1 cellular context compared by ENCODE assay signal in the genomic region with DNA sequence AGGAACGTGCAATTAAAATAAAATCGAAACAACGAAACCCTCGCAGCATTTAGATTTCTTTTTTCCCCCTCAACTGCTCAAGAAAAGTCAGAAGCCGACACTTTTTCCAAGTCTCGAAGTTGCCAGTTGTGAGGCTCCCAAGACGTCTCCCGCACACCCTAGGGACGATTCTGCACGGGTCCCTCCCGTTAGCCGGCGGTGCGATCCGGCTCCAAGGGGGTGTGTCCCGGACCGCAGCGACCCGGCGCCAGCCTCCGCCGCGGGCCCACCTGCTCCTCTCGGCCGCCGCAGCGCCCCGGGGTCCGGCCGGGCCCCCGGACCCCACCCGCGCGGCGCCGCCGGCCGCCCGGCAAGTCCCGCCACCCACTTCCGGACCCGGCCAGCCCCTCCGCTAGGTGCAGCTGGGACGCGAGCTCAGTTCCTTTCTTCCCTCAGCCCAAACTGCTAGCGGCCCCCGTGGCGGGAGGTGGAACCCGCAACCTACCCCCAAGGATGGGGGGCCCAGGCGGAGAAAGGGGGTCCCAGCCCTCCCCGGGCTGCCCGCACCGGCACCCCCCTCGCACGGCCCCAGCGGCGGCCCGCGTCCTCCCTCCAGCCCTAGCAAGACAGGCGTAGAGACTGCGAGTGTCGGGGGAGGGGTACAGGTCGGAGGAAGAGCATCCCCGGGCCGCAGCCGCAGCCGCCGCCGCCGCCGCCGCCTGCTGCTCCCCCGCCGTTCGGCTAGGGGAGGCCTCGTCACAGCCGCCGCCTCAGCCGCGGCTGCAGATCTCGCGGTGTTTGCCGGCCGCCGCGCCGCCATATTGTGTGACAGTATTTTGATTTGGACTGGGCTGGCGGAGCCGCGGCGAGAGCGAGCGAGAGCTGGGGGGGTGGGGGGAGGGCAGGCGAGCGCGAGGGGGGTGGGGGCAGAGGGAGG.
A peak's percentile ranks its signal among the peaks of the same experiment; 100 is the strongest.
TF ChIP-seq lines count a peak whose summit lies in the region.

No MANE protein-coding gene starts in this region.

TF ChIP-seq in K562, 482 proteins besides CTCF, POLR2A, EP300 and RAD21 (continued from another document and continues in another):
- TF ChIP-seq ZNF143 (CRISPR knock-in tag; IDR thresholded peaks at IDR 0.05) (no peak), KDM1A (IDR thresholded peaks at IDR 0.05) (peak; percentile 36 to 45; a peak in 1 of 4 replicates), NBN (IDR thresholded peaks at IDR 0.05; ENCODE audit: low read depth) (peak; percentile 83), SMAD3 (CRISPR knock-in tag; conservative IDR thresholded peaks at IDR 0.05) (peak; percentile 87), EP400 (IDR thresholded peaks at IDR 0.05) (peak; percentile 58; the same call in 1 of the 2 replicates), GABPA (tag; conservative IDR thresholded peaks at IDR 0.05; ENCODE audit: low read depth) (peak; percentile 86), NRF1 (conservative IDR thresholded peaks at IDR 0.05 in 1 of 2, IDR thresholded peaks at IDR 0.05 in 1 of 2) (peak; percentile 69 to 70), POLR3G (IDR thresholded peaks at IDR 0.05; ENCODE audit: extremely low read depth, insufficient read length, insufficient replicate concordance) (no peak), CHCHD3 (CRISPR knock-in tag; IDR thresholded peaks at IDR 0.05) (no peak), MTA2 (IDR thresholded peaks at IDR 0.05; ENCODE audit: low read depth) (no peak), TAF1 (IDR thresholded peaks at IDR 0.05; ENCODE audit: control insufficient read depth, extremely low read depth, insufficient read depth, low read length, severe bottlenecking) (peak; percentile 89), ZNF561 (CRISPR knock-in tag; conservative IDR thresholded peaks at IDR 0.05) (no peak), ZNF644 (tag; IDR thresholded peaks at IDR 0.05; ENCODE audit: low read depth) (no peak; the same call in 1 of the 2 replicates), ZNF133 (CRISPR knock-in tag; IDR thresholded peaks at IDR 0.05) (0 out of 2 replicates have a peak, but pooled peaks have one; percentile 74), RB1 (IDR thresholded peaks at IDR 0.05; ENCODE audit: low read depth) (peak; percentile 89), HSF4 (CRISPR knock-in tag; IDR thresholded peaks at IDR 0.05; ENCODE audit: borderline replicate concordance) (no peak), MCM2 (IDR thresholded peaks at IDR 0.05; ENCODE audit: low read depth) (no peak), ZKSCAN8 (CRISPR knock-in tag; IDR thresholded peaks at IDR 0.05) (no peak), EGR1 (conservative IDR thresholded peaks at IDR 0.05) (peak; percentile 33; the same call in 1 of the 2 replicates), ARNT (IDR thresholded peaks at IDR 0.05) (no peak), HMG20B (CRISPR knock-in tag; IDR thresholded peaks at IDR 0.05) (no peak), ZNF77 (CRISPR knock-in tag; IDR thresholded peaks at IDR 0.05) (no peak), CREB1 (IDR thresholded peaks at IDR 0.05) (peak; percentile 57; the same call in 1 of the 2 replicates), CREB1 (CRISPR knock-in tag; IDR thresholded peaks at IDR 0.05) (no peak), PRMT5 (CRISPR knock-in tag; IDR thresholded peaks at IDR 0.05) (no peak), ZNF175 (CRISPR knock-in tag; IDR thresholded peaks at IDR 0.05; ENCODE audit: low read depth) (no peak), SREBF2 (CRISPR knock-in tag; IDR thresholded peaks at IDR 0.05) (no peak), U2AF2 (optimal IDR thresholded peaks at IDR 0.05; ENCODE audit: low read depth, low read length) (no peak), DPF2 (IDR thresholded peaks at IDR 0.05) (no peak; the same call in 1 of the 2 replicates), TCFL5 (CRISPR knock-in tag; conservative IDR thresholded peaks at IDR 0.05) (no peak), ZNF23 (CRISPR knock-in tag; IDR thresholded peaks at IDR 0.05) (no peak), JUND (IDR thresholded peaks at IDR 0.05; ENCODE audit: borderline replicate concordance, low read depth, low read length) (peak; percentile 39; the same call in 1 of the 2 replicates), JUND (tag; IDR thresholded peaks at IDR 0.05; ENCODE audit: borderline replicate concordance, low read depth, low read length) (no peak), KLF1 (tag; IDR thresholded peaks at IDR 0.05) (peak; percentile 59; the same call in 1 of the 2 replicates), ZNF778 (CRISPR knock-in tag; IDR thresholded peaks at IDR 0.05) (no peak), ZEB2 (IDR thresholded peaks at IDR 0.05) (no peak), DIDO1 (tag; IDR thresholded peaks at IDR 0.05; ENCODE audit: low read depth) (no peak), CBFA2T3 (IDR thresholded peaks at IDR 0.05) (no peak), BRD4 (IDR thresholded peaks at IDR 0.05) (no peak), EHMT2 (IDR thresholded peaks at IDR 0.05) (no peak), ZNF436 (CRISPR knock-in tag; IDR thresholded peaks at IDR 0.05) (no peak), ETV1 (tag; conservative IDR thresholded peaks at IDR 0.05; ENCODE audit: low read depth) (peak; percentile 61), BCOR (IDR thresholded peaks at IDR 0.05) (no peak), ZNF707 (CRISPR knock-in tag; conservative IDR thresholded peaks at IDR 0.05) (no peak), NFYB (IDR thresholded peaks at IDR 0.05; ENCODE audit: extremely low read depth, insufficient read length) (no peak), ZNF311 (CRISPR knock-in tag; IDR thresholded peaks at IDR 0.05) (no peak), SMARCB1 (IDR thresholded peaks at IDR 0.05; ENCODE audit: insufficient read length, low read depth) (no peak), ZNF24 (IDR thresholded peaks at IDR 0.05) (no peak; the same call in none of the 2 replicates), SMAD1 (IDR thresholded peaks at IDR 0.05; ENCODE audit: low read depth, low read length, partially characterized antibody) (no peak)
- TF ChIP-seq, protein P1, sequence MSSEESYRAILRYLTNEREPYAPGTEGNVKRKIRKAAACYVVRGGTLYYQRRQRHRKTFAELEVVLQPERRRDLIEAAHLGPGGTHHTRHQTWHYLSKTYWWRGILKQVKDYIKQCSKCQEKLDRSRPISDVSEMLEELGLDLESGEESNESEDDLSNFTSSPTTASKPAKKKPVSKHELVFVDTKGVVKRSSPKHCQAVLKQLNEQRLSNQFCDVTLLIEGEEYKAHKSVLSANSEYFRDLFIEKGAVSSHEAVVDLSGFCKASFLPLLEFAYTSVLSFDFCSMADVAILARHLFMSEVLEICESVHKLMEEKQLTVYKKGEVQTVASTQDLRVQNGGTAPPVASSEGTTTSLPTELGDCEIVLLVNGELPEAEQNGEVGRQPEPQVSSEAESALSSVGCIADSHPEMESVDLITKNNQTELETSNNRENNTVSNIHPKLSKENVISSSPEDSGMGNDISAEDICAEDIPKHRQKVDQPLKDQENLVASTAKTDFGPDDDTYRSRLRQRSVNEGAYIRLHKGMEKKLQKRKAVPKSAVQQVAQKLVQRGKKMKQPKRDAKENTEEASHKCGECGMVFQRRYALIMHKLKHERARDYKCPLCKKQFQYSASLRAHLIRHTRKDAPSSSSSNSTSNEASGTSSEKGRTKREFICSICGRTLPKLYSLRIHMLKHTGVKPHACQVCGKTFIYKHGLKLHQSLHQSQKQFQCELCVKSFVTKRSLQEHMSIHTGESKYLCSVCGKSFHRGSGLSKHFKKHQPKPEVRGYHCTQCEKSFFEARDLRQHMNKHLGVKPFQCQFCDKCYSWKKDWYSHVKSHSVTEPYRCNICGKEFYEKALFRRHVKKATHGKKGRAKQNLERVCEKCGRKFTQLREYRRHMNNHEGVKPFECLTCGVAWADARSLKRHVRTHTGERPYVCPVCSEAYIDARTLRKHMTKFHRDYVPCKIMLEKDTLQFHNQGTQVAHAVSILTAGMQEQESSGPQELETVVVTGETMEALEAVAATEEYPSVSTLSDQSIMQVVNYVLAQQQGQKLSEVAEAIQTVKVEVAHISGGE (CRISPR knock-in tag; IDR thresholded peaks at IDR 0.05) = peak in 2 of 3 experiments; percentile 56 to 77; a peak in 3 of 6 replicates
- TF ChIP-seq, protein P2, sequence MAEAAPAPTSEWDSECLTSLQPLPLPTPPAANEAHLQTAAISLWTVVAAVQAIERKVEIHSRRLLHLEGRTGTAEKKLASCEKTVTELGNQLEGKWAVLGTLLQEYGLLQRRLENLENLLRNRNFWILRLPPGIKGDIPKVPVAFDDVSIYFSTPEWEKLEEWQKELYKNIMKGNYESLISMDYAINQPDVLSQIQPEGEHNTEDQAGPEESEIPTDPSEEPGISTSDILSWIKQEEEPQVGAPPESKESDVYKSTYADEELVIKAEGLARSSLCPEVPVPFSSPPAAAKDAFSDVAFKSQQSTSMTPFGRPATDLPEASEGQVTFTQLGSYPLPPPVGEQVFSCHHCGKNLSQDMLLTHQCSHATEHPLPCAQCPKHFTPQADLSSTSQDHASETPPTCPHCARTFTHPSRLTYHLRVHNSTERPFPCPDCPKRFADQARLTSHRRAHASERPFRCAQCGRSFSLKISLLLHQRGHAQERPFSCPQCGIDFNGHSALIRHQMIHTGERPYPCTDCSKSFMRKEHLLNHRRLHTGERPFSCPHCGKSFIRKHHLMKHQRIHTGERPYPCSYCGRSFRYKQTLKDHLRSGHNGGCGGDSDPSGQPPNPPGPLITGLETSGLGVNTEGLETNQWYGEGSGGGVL (CRISPR knock-in tag; IDR thresholded peaks at IDR 0.05) = no peak
- TF ChIP-seq, protein P3, sequence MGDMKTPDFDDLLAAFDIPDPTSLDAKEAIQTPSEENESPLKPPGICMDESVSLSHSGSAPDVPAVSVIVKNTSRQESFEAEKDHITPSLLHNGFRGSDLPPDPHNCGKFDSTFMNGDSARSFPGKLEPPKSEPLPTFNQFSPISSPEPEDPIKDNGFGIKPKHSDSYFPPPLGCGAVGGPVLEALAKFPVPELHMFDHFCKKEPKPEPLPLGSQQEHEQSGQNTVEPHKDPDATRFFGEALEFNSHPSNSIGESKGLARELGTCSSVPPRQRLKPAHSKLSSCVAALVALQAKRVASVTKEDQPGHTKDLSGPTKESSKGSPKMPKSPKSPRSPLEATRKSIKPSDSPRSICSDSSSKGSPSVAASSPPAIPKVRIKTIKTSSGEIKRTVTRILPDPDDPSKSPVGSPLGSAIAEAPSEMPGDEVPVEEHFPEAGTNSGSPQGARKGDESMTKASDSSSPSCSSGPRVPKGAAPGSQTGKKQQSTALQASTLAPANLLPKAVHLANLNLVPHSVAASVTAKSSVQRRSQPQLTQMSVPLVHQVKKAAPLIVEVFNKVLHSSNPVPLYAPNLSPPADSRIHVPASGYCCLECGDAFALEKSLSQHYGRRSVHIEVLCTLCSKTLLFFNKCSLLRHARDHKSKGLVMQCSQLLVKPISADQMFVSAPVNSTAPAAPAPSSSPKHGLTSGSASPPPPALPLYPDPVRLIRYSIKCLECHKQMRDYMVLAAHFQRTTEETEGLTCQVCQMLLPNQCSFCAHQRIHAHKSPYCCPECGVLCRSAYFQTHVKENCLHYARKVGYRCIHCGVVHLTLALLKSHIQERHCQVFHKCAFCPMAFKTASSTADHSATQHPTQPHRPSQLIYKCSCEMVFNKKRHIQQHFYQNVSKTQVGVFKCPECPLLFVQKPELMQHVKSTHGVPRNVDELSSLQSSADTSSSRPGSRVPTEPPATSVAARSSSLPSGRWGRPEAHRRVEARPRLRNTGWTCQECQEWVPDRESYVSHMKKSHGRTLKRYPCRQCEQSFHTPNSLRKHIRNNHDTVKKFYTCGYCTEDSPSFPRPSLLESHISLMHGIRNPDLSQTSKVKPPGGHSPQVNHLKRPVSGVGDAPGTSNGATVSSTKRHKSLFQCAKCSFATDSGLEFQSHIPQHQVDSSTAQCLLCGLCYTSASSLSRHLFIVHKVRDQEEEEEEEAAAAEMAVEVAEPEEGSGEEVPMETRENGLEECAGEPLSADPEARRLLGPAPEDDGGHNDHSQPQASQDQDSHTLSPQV (IDR thresholded peaks at IDR 0.05) = peak; percentile 35; the same call in 1 of the 2 replicates
- TF ChIP-seq, protein P4, sequence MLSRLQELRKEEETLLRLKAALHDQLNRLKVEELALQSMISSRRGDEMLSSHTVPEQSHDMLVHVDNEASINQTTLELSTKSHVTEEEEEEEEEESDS (CRISPR knock-in tag; IDR thresholded peaks at IDR 0.05) = no peak
- TF ChIP-seq, protein P5, sequence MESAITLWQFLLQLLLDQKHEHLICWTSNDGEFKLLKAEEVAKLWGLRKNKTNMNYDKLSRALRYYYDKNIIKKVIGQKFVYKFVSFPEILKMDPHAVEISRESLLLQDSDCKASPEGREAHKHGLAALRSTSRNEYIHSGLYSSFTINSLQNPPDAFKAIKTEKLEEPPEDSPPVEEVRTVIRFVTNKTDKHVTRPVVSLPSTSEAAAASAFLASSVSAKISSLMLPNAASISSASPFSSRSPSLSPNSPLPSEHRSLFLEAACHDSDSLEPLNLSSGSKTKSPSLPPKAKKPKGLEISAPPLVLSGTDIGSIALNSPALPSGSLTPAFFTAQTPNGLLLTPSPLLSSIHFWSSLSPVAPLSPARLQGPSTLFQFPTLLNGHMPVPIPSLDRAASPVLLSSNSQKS (CRISPR knock-in tag; IDR thresholded peaks at IDR 0.05) = no peak
- TF ChIP-seq, protein P6, sequence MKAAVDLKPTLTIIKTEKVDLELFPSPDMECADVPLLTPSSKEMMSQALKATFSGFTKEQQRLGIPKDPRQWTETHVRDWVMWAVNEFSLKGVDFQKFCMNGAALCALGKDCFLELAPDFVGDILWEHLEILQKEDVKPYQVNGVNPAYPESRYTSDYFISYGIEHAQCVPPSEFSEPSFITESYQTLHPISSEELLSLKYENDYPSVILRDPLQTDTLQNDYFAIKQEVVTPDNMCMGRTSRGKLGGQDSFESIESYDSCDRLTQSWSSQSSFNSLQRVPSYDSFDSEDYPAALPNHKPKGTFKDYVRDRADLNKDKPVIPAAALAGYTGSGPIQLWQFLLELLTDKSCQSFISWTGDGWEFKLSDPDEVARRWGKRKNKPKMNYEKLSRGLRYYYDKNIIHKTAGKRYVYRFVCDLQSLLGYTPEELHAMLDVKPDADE (conservative IDR thresholded peaks at IDR 0.05; ENCODE audit: control insufficient read depth, low read depth, low read length) = no peak
- TF ChIP-seq, protein P7, sequence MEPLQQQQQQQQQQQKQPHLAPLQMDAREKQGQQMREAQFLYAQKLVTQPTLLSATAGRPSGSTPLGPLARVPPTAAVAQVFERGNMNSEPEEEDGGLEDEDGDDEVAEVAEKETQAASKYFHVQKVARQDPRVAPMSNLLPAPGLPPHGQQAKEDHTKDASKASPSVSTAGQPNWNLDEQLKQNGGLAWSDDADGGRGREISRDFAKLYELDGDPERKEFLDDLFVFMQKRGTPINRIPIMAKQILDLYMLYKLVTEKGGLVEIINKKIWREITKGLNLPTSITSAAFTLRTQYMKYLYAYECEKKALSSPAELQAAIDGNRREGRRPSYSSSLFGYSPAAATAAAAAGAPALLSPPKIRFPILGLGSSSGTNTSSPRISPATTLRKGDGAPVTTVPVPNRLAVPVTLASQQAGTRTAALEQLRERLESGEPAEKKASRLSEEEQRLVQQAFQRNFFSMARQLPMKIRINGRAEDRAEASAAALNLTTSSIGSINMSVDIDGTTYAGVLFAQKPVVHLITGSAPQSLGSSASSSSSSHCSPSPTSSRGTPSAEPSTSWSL (CRISPR knock-in tag; IDR thresholded peaks at IDR 0.05; ENCODE audit: borderline replicate concordance) = peak; percentile 66; the same call in 1 of the 2 replicates
- TF ChIP-seq, protein P8, sequence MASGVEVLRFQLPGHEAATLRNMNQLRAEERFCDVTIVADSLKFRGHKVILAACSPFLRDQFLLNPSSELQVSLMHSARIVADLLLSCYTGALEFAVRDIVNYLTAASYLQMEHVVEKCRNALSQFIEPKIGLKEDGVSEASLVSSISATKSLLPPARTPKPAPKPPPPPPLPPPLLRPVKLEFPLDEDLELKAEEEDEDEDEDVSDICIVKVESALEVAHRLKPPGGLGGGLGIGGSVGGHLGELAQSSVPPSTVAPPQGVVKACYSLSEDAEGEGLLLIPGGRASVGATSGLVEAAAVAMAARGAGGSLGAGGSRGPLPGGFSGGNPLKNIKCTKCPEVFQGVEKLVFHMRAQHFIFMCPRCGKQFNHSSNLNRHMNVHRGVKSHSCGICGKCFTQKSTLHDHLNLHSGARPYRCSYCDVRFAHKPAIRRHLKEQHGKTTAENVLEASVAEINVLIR (CRISPR knock-in tag; IDR thresholded peaks at IDR 0.05) = peak; percentile 44
